ENCODE assay signal across 1 cellular context in the genomic region with DNA sequence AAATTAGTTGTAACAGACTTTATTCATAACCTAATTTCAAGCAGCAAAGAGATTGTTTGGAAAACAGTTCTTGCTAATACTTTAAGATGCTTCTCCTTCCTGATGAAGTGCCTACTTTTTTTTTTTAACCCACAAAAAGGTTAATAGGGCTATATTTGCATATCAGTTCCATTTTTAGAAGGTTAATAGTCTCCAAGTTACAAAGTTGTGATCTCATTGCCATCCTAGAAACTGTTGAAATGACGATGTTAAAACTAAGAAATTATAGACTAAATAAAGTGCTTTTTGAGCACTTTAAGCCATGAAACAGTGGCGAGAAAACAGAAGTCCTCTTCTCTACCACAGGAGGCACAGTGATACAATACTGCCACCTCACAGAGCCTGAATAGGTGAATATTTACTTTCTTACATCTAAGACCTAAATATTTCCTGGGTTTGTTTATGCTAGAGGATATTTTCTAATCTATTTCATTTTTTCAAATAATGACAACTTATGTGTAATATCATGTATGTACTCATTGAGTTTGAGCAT.
TF ChIP-seq lines count a peak whose summit lies in the region.

No MANE protein-coding gene starts in this region.

TF ChIP-seq in HepG2, 621 proteins besides CTCF, POLR2A, EP300 and RAD21:
- no peak for TF ChIP-seq SMC3 (IDR thresholded peaks at IDR 0.05; ENCODE audit: low read length)
- 0 out of 2 replicates have a peak, but pooled peaks have one; percentile 19 for TF ChIP-seq STAG1 (CRISPR knock-in tag; IDR thresholded peaks at IDR 0.05)
